ENCODE assay signal across 12 cellular contexts in genomic region chr5:140785905-140786686, GRCh38.
DNase-seq lines count a peak whose midpoint lies in the region; FAIRE-seq and TF ChIP-seq lines count a peak whose summit lies in the region.
"Had no signal": no experiment of that assay in that cellular context is flagged by ENCODE, and none has a peak within 500 bp of the region (broad histone marks: within the 10 kb centered on the region; RNA-seq: fewer than 3 reads in every experiment).

Gene PCDHA1 (plus strand): TSS chr5:140786140.

- H3K79me2 ChIP-seq in OCI-LY3 (ENCODE audit: low read length): no peaks in the 10 kb centered on the region

- no peak within 1 kb of the TSS for H3K27ac ChIP-seq in OCI-LY3 (ENCODE audit: low read length)

- no peak within 1 kb of the TSS for H3K9ac ChIP-seq in OCI-LY3 (ENCODE audit: low read length)

- peak; percentile 8 for TF ChIP-seq CTCF in D721Med (IDR thresholded peaks at IDR 0.05; ENCODE audit: insufficient read depth, missing control alignments)
- peak; percentile 42 for TF ChIP-seq CTCF in OCI-LY3 (IDR thresholded peaks at IDR 0.05; ENCODE audit: low read depth, low read length)
- no peak for TF ChIP-seq CTCF in GM10266 (IDR thresholded peaks at IDR 0.05; ENCODE audit: control insufficient read depth, insufficient read depth, low read depth, missing control alignments)

- no peaks in the 10 kb centered on the region for H3K4me1 ChIP-seq in OCI-LY3 (ENCODE audit: low read length)

- no peaks in the 10 kb centered on the region for H4K20me1 ChIP-seq in OCI-LY3 (ENCODE audit: insufficient read depth, low read length)

- no peak for FAIRE-seq in D721Med (lab: Jason Lieb, UNC)
- FAIRE-seq: HTR-8/SVneo, RCC 7860 had no signal

- no peaks in the 10 kb centered on the region for H3K27me3 ChIP-seq in OCI-LY3 (ENCODE audit: low read depth, low read length)

- no peak within 1 kb of the TSS; the same call in 1 of the 2 replicates for H2AFZ ChIP-seq in OCI-LY3 (ENCODE audit: low read depth, low read length)

- H3K9me3 ChIP-seq in OCI-LY3 (ENCODE audit: insufficient read depth, low read length): no peaks in the 10 kb centered on the region

- DNase-seq in D721Med (ENCODE audit: insufficient read length, low spot score) (no peak), HuH-7 (ENCODE audit: low spot score) (peak; percentile 62), fibroblast of peridontal ligament (ENCODE audit: extremely low read depth) (peak; percentile 0), kidney glomerular epithelial cell (lab: John Stamatoyannopoulos, UW) (no peak), GM10266 (ENCODE audit: extremely low spot score) (no peak), germinal center (ENCODE audit: low spot score) (no peak)
- DNase-seq in activated effector memory CD4-positive, alpha-beta T cell treated with Interleukin-2 at 50 U/mL for 16 hours: no peak
- DNase-seq: activated CD4-positive, alpha-beta T cell treated with anti-CD3 and anti-CD28 coated beads, Interleukin-2, amount 10 ng/mL, durations not matched to agents 24 days and 14 days; stimulated activated CD8-positive, alpha-beta memory T cell treated with anti-CD3 and anti-CD28 coated beads, Interleukin-4, amount 100 ng/mL, for 48 hours had no signal

- no peak within 1 kb of the TSS for H3K4me3 ChIP-seq in OCI-LY3 (ENCODE audit: low read length)

- no peak within 1 kb of the TSS for H3K4me2 ChIP-seq in OCI-LY3 (ENCODE audit: low read length)

- H3K36me3 ChIP-seq in OCI-LY3 (replicated peaks; ENCODE audit: low read depth, low read length): no peaks in the 10 kb centered on the region

Comparison
In these comparisons a context has a peak if more than half of its experiments do, and no peak if none do; other contexts are left out.
1. DNase-seq: peak in HuH-7 (single experiment) and fibroblast of peridontal ligament (single experiment); none in D721Med (single experiment), kidney glomerular epithelial cell (single experiment), GM10266 (single experiment), activated effector memory CD4-positive, alpha-beta T cell treated with Interleukin-2 at 50 U/mL for 16 hours (single experiment) and germinal center (single experiment).